ENCODE assay signal across 9 cellular contexts in genomic region chr9:7879551-7880245, GRCh38.
DNase-seq lines count a peak whose midpoint lies in the region; ATAC-seq and TF ChIP-seq lines count a peak whose summit lies in the region.
"Had no signal": no experiment of that assay in that cellular context is flagged by ENCODE, and none has a peak within 500 bp of the region (broad histone marks: within the 10 kb centered on the region; RNA-seq: fewer than 3 reads in every experiment).

No MANE protein-coding gene starts in this region.

- H3K27ac ChIP-seq in RWPE2 (ENCODE audit: poor library complexity, severe bottlenecking), result no peak overlapping the region
- H3K27ac ChIP-seq: SJSA1 had no signal

- DNase-seq in RWPE2 (ENCODE audit: low spot score) (no peak), ecto neural progenitor cell (ENCODE audit: low spot score) (peak; percentile 82), cerebellar cortex (ENCODE audit: low spot score) (no peak), foreskin fibroblast (no peak), NCI-H2029 treated with DMSO at 0.1 percent for 48 hours (lab: John Stamatoyannopoulos, UW) (no peak)
- peak; percentile 14 to 19 for DNase-seq in stimulated activated CD8-positive, alpha-beta memory T cell treated with anti-CD3 and anti-CD28 coated beads, Interleukin-2, amount 100 ng/mL, for 48 hours (ENCODE audit: low read depth in 2 of 2)

- no peak for TF ChIP-seq CTCF in RWPE2 (IDR thresholded peaks at IDR 0.05; ENCODE audit: poor library complexity, severe bottlenecking)
- TF ChIP-seq CTCF in foreskin fibroblast (IDR thresholded peaks at IDR 0.05; ENCODE audit: low read depth, low read length), result no peak

- ATAC-seq in HG03108 (IDR thresholded peaks at IDR 0.05; ENCODE audit: unreplicated experiment), result peak; percentile 59
- peak; percentile 61 for ATAC-seq in RWPE2 (ENCODE audit: low read depth)
- no peak for ATAC-seq in HG03045 (IDR thresholded peaks at IDR 0.05; ENCODE audit: unreplicated experiment)

- no peaks in the 10 kb centered on the region for H3K36me3 ChIP-seq in RWPE2 (ENCODE audit: low read depth)
- H3K36me3 ChIP-seq: SJSA1 had no signal

- no peaks in the 10 kb centered on the region for H3K9me3 ChIP-seq in RWPE2 (ENCODE audit: severe bottlenecking)
- H3K9me3 ChIP-seq: SJSA1 had no signal

- no peak overlapping the region for H3K4me3 ChIP-seq in RWPE2 (ENCODE audit: severe bottlenecking)
- no peak overlapping the region for H3K4me3 ChIP-seq in foreskin fibroblast (ENCODE audit: low read depth in 1 of 2, low read length in 2 of 2)
- H3K4me3 ChIP-seq: SJSA1 had no signal

- no peaks in the 10 kb centered on the region for H3K27me3 ChIP-seq in RWPE2 (ENCODE audit: insufficient read depth, poor library complexity, severe bottlenecking)
- H3K27me3 ChIP-seq: SJSA1 had no signal

- H3K4me1 ChIP-seq in RWPE2 (ENCODE audit: insufficient read depth, poor library complexity, severe bottlenecking), result no peaks in the 10 kb centered on the region
- H3K4me1 ChIP-seq: SJSA1 had no signal

Comparison
In these comparisons a context has a peak if more than half of its experiments do, and no peak if none do; other contexts are left out.
1. DNase-seq: peak in ecto neural progenitor cell (single experiment) and stimulated activated CD8-positive, alpha-beta memory T cell treated with anti-CD3 and anti-CD28 coated beads, Interleukin-2, amount 100 ng/mL, for 48 hours (2 of 2); none in RWPE2 (single experiment), cerebellar cortex (single experiment), foreskin fibroblast (0 of 2) and NCI-H2029 treated with DMSO at 0.1 percent for 48 hours (single experiment).